In the genomic region with DNA sequence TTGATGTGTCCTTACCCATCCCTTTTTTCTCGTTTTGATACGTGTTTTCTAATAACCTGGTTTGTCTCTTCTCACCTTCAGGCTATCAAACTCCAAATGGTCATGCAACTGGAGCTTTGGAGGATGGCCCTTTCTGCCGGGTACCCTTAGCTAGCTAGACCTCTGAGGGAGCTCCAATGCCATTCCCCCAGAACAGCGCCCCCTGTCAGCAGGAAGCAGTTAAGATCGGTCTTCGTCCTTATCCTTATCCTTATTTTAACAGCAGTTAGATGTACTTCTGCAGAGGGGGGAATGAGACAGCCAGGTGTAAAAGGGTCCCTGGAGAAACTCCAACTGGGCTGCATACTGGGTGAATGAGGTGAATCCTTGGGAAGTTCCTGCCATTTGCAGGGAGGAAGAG, we compare ENCODE assay signal across 18 cellular contexts. TPM values are rescaled to one million over a fixed set of nuclear protein-coding genes. Genes with fewer than 3 reads are reported as not detected.
DNase-seq lines count a peak whose midpoint lies in the region; ATAC-seq and TF ChIP-seq lines count a peak whose summit lies in the region.
"Had no signal": no experiment of that assay in that cellular context is flagged by ENCODE, and none has a peak within 500 bp of the region (broad histone marks: within the 10 kb centered on the region; RNA-seq: fewer than 3 reads in every experiment).

No MANE protein-coding gene starts in this region.

- DNase-seq in DMS 273 (lab: John Stamatoyannopoulos, UW; ENCODE audit: unreplicated experiment) (peak; percentile 22), DMS 273 treated with DMSO at 0.1 percent for 48 hours (lab: John Stamatoyannopoulos, UW) (no peak), H7 (peak; percentile 37), PC-3 (no peak), iPS DF 4.7 (ENCODE audit: extremely low read depth, low spot score) (peak; percentile 9), NCI-H524 treated with DMSO at 0.1 percent for 48 hours (lab: John Stamatoyannopoulos, UW) (no peak)
- DNase-seq: 8988T; activated CD4-positive, alpha-beta T cell treated with anti-CD3 and anti-CD28 coated beads, Interleukin-2, amount 50 U/mL, for 4 hours; aorta; cortex of kidney; esophagus squamous epithelium; NCI-H1048; NCI-H226; sigmoid colon; stimulated activated naive B cell treated with anti-CD40 and anti-IgM and Interleukin-4, amounts not matched to agents 10 μg/mL and 1 μg/mL and 100 μg/mL, for 72 hours had no signal

- H3K27me3 ChIP-seq in H7 (ENCODE audit: control insufficient read depth, insufficient read depth, low read length) (no peaks in the 10 kb centered on the region), PC-3 (ENCODE audit: low read length) (no peaks in the 10 kb centered on the region)
- H3K27me3 ChIP-seq: esophagus squamous epithelium, sigmoid colon had no signal

- H3K9me2 ChIP-seq in PC-3 (replicated peaks; ENCODE audit: low read length) = no peaks in the 10 kb centered on the region

- no peak overlapping the region for H3K27ac ChIP-seq in PC-3 (ENCODE audit: low read length)
- H3K27ac ChIP-seq: esophagus squamous epithelium, sigmoid colon had no signal

- H3K36me3 ChIP-seq in H7 (replicated peaks; ENCODE audit: control insufficient read depth, insufficient read depth, low read length) (no peaks in the 10 kb centered on the region), PC-3 (ENCODE audit: low read depth, low read length) (no peaks in the 10 kb centered on the region)
- H3K36me3 ChIP-seq: esophagus squamous epithelium, sigmoid colon had no signal

- H3K4me3 ChIP-seq in H7 (ENCODE audit: insufficient read depth, low read depth, low read length) (no peak overlapping the region), PC-3 (ENCODE audit: low read length) (no peak overlapping the region)
- H3K4me3 ChIP-seq: esophagus squamous epithelium, sigmoid colon had no signal

- POLR2A ChIA-PET in PC-3 (lab: Charles Lee; ENCODE audit: unreplicated experiment) = no interaction called here

- no peak overlapping the region for H3K9ac ChIP-seq in PC-3 (ENCODE audit: low read length)

- H3K9me3 ChIP-seq in PC-3 (ENCODE audit: low read length) = no peaks in the 10 kb centered on the region
- H3K9me3 ChIP-seq: esophagus squamous epithelium, sigmoid colon had no signal

- no TSS peak for BruUV-seq in PC-3 (replicated peaks; lab: Mats Ljungman, UMichigan)

- H4K20me1 ChIP-seq in PC-3 (ENCODE audit: low read length) = no peaks in the 10 kb centered on the region

- no peak overlapping the region for H3K4me2 ChIP-seq in PC-3 (ENCODE audit: low read length)

- CTCF ChIA-PET in PC-3 (lab: Charles Lee) = no interaction called here

- no peaks in the 10 kb centered on the region for H3K4me1 ChIP-seq in PC-3 (ENCODE audit: insufficient read depth, low read length)
- H3K4me1 ChIP-seq: esophagus squamous epithelium, sigmoid colon had no signal

- H3K79me2 ChIP-seq in PC-3 (ENCODE audit: low read length) = no peaks in the 10 kb centered on the region

- intact Hi-C loops in PC-3 (cut with micrococcal nuclease) = loop anchor here (5.0 kb wide), 1 partner anchor 56 kb away; no protein-coding TSS in a partner anchor

- H2AFZ ChIP-seq in PC-3 (ENCODE audit: low read length) = no peak overlapping the region

- H3F3A ChIP-seq in PC-3 (ENCODE audit: low read length, unreplicated experiment) = no peaks in the 10 kb centered on the region

- ATAC-seq in PC-3 (no peak), GM19035 (IDR thresholded peaks at IDR 0.05; ENCODE audit: unreplicated experiment) (no peak), HG03460 (IDR thresholded peaks at IDR 0.05; ENCODE audit: unreplicated experiment) (no peak)
- ATAC-seq: stimulated activated naive B cell treated with anti-CD40 and anti-IgM and Interleukin-4, amounts not matched to agents 10 μg/mL and 1 μg/mL and 100 μg/mL, for 72 hours had no signal

- TF ChIP-seq CTCF in PC-3 (conservative IDR thresholded peaks at IDR 0.05; ENCODE audit: low read depth, low read length) = peak; percentile 49

RNA-seq across cellular contexts. Expression of a gene that starts 37.2 kb away (rescaled TPM):
- not detected in 2 replicates for total RNA-seq in H7 (2014; rRNA removed; shearing (Covaris generic))
- total RNA-seq in PC-3 (2014; rRNA removed) = not detected in 2 replicates
- total RNA-seq: esophagus squamous epithelium, lower leg skin had no signal

RNA-seq across cellular contexts. Expression of a gene that starts 42.1 kb away (rescaled TPM):
- 1.5 and 2.2 TPM in 2 replicates for total RNA-seq in H7 (2014; rRNA removed; shearing (Covaris generic))
- total RNA-seq in PC-3 (2014; rRNA removed) = 3.1 and 11.5 TPM in 2 replicates

Comparison
In these comparisons a context has a peak if more than half of its experiments do, and no peak if none do; other contexts are left out.
1. DNase-seq: peak in DMS 273 (single experiment), H7 (single experiment) and iPS DF 4.7 (single experiment); none in DMS 273 treated with DMSO at 0.1 percent for 48 hours (single experiment), PC-3 (single experiment) and NCI-H524 treated with DMSO at 0.1 percent for 48 hours (single experiment).